1 cellular context compared by ENCODE assay signal in genomic region chr3:8501388-8502131, GRCh38.
A peak's percentile ranks its signal among the peaks of the same experiment; 100 is the strongest.
TF ChIP-seq lines count a peak whose summit lies in the region.

Gene LMCD1, plus strand, starts transcription at chr3:8501823. Its CDS starts 116 bp downstream, at chr3:8501939.

TF ChIP-seq in HepG2, 621 proteins besides CTCF, POLR2A, EP300 and RAD21 (continued from another document and continues in another):
- TF ChIP-seq, protein P1, sequence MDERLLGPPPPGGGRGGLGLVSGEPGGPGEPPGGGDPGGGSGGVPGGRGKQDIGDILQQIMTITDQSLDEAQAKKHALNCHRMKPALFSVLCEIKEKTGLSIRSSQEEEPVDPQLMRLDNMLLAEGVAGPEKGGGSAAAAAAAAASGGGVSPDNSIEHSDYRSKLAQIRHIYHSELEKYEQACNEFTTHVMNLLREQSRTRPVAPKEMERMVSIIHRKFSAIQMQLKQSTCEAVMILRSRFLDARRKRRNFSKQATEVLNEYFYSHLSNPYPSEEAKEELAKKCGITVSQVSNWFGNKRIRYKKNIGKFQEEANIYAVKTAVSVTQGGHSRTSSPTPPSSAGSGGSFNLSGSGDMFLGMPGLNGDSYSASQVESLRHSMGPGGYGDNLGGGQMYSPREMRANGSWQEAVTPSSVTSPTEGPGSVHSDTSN (CRISPR knock-in tag; IDR thresholded peaks at IDR 0.05): no peak
- TF ChIP-seq ZBTB2 (CRISPR knock-in tag; IDR thresholded peaks at IDR 0.05; ENCODE audit: low read depth) (peak; percentile 77), ELF4 (CRISPR knock-in tag; IDR thresholded peaks at IDR 0.05; ENCODE audit: borderline replicate concordance) (peak; percentile 81; the same call in 1 of the 2 replicates), ZBTB40 (IDR thresholded peaks at IDR 0.05) (no peak), ZBTB40 (CRISPR knock-in tag; IDR thresholded peaks at IDR 0.05) (peak; percentile 83; the same call in 1 of the 2 replicates), ZNF207 (IDR thresholded peaks at IDR 0.05; ENCODE audit: borderline replicate concordance) (no peak), ZNF414 (CRISPR knock-in tag; IDR thresholded peaks at IDR 0.05) (peak; percentile 95), LBX2 (CRISPR knock-in tag; IDR thresholded peaks at IDR 0.05; ENCODE audit: borderline replicate concordance) (peak; percentile 97), ISL2 (CRISPR knock-in tag; IDR thresholded peaks at IDR 0.05) (peak; percentile 76; the same call in 1 of the 2 replicates), KLF9 (CRISPR knock-in tag; IDR thresholded peaks at IDR 0.05; ENCODE audit: low read depth) (0 out of 2 replicates have a peak, but pooled peaks have one; percentile 36), ZNF20 (CRISPR knock-in tag; IDR thresholded peaks at IDR 0.05) (peak; percentile 82; the same call in 1 of the 2 replicates), ZNF274 (CRISPR knock-in tag; IDR thresholded peaks at IDR 0.05) (peak; percentile 97), MEIS1 (CRISPR knock-in tag; IDR thresholded peaks at IDR 0.05; ENCODE audit: borderline replicate concordance) (peak; percentile 93), KMT2A (CRISPR knock-in tag; IDR thresholded peaks at IDR 0.05) (peak; percentile 77), ZNF564 (CRISPR knock-in tag; IDR thresholded peaks at IDR 0.05) (peak; percentile 71; the same call in 1 of the 2 replicates), ZNF576 (CRISPR knock-in tag; IDR thresholded peaks at IDR 0.05) (peak; percentile 86; the same call in 1 of the 2 replicates), NR2C2 (CRISPR knock-in tag; IDR thresholded peaks at IDR 0.05; ENCODE audit: borderline replicate concordance) (no peak), RCOR2 (CRISPR knock-in tag; IDR thresholded peaks at IDR 0.05) (no peak; the same call in 1 of the 2 replicates), ZNF567 (CRISPR knock-in tag; IDR thresholded peaks at IDR 0.05; ENCODE audit: borderline replicate concordance) (peak; percentile 56; the same call in 1 of the 2 replicates), ZNF841 (CRISPR knock-in tag; IDR thresholded peaks at IDR 0.05; ENCODE audit: borderline replicate concordance) (peak; percentile 90; the same call in 1 of the 2 replicates)
- TF ChIP-seq, protein P2, sequence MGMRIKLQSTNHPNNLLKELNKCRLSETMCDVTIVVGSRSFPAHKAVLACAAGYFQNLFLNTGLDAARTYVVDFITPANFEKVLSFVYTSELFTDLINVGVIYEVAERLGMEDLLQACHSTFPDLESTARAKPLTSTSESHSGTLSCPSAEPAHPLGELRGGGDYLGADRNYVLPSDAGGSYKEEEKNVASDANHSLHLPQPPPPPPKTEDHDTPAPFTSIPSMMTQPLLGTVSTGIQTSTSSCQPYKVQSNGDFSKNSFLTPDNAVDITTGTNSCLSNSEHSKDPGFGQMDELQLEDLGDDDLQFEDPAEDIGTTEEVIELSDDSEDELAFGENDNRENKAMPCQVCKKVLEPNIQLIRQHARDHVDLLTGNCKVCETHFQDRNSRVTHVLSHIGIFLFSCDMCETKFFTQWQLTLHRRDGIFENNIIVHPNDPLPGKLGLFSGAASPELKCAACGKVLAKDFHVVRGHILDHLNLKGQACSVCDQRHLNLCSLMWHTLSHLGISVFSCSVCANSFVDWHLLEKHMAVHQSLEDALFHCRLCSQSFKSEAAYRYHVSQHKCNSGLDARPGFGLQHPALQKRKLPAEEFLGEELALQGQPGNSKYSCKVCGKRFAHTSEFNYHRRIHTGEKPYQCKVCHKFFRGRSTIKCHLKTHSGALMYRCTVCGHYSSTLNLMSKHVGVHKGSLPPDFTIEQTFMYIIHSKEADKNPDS (CRISPR knock-in tag; IDR thresholded peaks at IDR 0.05): peak; percentile 76
- TF ChIP-seq, protein P3, sequence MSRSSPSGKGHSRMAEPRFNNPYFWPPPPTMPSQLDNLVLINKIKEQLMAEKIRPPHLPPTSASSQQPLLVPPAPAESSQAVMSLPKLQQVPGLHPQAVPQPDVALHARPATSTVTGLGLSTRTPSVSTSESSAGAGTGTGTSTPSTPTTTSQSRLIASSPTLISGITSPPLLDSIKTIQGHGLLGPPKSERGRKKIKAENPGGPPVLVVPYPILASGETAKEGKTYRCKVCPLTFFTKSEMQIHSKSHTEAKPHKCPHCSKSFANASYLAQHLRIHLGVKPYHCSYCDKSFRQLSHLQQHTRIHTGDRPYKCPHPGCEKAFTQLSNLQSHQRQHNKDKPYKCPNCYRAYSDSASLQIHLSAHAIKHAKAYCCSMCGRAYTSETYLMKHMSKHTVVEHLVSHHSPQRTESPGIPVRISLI (CRISPR knock-in tag; IDR thresholded peaks at IDR 0.05; ENCODE audit: borderline replicate concordance): no peak
- TF ChIP-seq, protein P4, sequence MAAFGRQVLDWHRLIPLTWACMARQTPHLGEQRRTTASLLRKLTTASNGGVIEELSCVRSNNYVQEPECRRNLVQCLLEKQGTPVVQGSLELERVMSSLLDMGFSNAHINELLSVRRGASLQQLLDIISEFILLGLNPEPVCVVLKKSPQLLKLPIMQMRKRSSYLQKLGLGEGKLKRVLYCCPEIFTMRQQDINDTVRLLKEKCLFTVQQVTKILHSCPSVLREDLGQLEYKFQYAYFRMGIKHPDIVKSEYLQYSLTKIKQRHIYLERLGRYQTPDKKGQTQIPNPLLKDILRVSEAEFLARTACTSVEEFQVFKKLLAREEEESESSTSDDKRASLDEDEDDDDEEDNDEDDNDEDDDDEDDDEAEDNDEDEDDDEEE (CRISPR knock-in tag; IDR thresholded peaks at IDR 0.05): peak; percentile 99
- TF ChIP-seq, protein P5, sequence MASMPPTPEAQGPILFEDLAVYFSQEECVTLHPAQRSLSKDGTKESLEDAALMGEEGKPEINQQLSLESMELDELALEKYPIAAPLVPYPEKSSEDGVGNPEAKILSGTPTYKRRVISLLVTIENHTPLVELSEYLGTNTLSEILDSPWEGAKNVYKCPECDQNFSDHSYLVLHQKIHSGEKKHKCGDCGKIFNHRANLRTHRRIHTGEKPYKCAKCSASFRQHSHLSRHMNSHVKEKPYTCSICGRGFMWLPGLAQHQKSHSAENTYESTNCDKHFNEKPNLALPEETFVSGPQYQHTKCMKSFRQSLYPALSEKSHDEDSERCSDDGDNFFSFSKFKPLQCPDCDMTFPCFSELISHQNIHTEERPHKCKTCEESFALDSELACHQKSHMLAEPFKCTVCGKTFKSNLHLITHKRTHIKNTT (CRISPR knock-in tag; IDR thresholded peaks at IDR 0.05): no peak
- TF ChIP-seq, protein P6, sequence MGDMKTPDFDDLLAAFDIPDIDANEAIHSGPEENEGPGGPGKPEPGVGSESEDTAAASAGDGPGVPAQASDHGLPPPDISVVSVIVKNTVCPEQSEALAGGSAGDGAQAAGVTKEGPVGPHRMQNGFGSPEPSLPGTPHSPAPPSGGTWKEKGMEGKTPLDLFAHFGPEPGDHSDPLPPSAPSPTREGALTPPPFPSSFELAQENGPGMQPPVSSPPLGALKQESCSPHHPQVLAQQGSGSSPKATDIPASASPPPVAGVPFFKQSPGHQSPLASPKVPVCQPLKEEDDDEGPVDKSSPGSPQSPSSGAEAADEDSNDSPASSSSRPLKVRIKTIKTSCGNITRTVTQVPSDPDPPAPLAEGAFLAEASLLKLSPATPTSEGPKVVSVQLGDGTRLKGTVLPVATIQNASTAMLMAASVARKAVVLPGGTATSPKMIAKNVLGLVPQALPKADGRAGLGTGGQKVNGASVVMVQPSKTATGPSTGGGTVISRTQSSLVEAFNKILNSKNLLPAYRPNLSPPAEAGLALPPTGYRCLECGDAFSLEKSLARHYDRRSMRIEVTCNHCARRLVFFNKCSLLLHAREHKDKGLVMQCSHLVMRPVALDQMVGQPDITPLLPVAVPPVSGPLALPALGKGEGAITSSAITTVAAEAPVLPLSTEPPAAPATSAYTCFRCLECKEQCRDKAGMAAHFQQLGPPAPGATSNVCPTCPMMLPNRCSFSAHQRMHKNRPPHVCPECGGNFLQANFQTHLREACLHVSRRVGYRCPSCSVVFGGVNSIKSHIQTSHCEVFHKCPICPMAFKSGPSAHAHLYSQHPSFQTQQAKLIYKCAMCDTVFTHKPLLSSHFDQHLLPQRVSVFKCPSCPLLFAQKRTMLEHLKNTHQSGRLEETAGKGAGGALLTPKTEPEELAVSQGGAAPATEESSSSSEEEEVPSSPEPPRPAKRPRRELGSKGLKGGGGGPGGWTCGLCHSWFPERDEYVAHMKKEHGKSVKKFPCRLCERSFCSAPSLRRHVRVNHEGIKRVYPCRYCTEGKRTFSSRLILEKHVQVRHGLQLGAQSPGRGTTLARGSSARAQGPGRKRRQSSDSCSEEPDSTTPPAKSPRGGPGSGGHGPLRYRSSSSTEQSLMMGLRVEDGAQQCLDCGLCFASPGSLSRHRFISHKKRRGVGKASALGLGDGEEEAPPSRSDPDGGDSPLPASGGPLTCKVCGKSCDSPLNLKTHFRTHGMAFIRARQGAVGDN (CRISPR knock-in tag; IDR thresholded peaks at IDR 0.05): peak; percentile 100
- TF ChIP-seq, protein P7, sequence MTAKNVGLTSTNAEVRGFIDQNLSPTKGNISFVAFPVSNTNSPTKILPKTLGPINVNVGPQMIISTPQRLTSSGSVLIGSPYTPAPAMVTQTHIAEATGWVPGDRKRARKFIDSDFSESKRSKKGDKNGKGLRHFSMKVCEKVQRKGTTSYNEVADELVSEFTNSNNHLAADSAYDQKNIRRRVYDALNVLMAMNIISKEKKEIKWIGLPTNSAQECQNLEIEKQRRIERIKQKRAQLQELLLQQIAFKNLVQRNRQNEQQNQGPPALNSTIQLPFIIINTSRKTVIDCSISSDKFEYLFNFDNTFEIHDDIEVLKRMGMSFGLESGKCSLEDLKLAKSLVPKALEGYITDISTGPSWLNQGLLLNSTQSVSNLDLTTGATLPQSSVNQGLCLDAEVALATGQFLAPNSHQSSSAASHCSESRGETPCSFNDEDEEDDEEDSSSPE (CRISPR knock-in tag; IDR thresholded peaks at IDR 0.05): peak; percentile 98
